ENCODE assay signal across 11 cellular contexts in the genomic region with DNA sequence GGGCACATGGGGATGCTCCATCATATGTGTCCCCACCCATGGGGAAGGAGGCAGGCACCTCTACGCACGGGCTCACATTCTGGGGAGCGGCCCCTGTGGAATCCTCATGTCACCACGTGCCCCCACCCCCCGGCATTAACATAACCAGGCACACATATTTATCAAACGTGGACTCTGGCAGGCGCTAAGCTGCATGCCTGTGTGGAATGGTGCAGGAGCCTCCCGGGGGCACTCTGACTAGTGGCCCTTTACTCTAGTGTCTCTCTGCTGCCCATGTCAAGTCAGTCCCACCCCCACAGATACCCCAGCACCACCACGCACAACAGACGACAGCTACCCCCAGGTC.
DNase-seq lines count a peak whose midpoint lies in the region; ATAC-seq and TF ChIP-seq lines count a peak whose summit lies in the region.
"Had no signal": no experiment of that assay in that cellular context is flagged by ENCODE, and none has a peak within 500 bp of the region (broad histone marks: within the 10 kb centered on the region; RNA-seq: fewer than 3 reads in every experiment).

No MANE protein-coding gene starts in this region.

- in situ Hi-C loops in GM23248 (cut with MboI) (no loop called here), HAP-1 (cut with MboI; ENCODE audit: low sequenced_read_pairs) (no loop called here)

- peaks cover 85% of the 10 kb centered on the region for H3K4me1 Mint-ChIP-seq in T-helper 1 cell treated with Interleukin-12 subunit alpha and Interleukin-12 subunit beta and Interleukin-4 antibody, amounts not matched to agents 30 μg/mL and 1 μg/mL, for 36 hours (ENCODE audit: low read depth)
- H3K4me1 Mint-ChIP-seq in progenitor cell of endocrine pancreas (ENCODE audit: low read depth) = peaks cover 64% of the 10 kb centered on the region

- H3K4me2 ChIP-seq in OCI-LY7 (ENCODE audit: low read length) (peak overlapping the region; percentile 87), GM23248 (ENCODE audit: unreplicated experiment) (no peak overlapping the region)

- H3K9me2 ChIP-seq in OCI-LY7 (ENCODE audit: insufficient read depth, low read length) = no peaks in the 10 kb centered on the region
- no peaks in the 10 kb centered on the region for H3K9me2 ChIP-seq in GM23248 (ENCODE audit: insufficient read depth)

- H3K36me3 Mint-ChIP-seq in T-helper 1 cell treated with Interleukin-12 subunit alpha and Interleukin-12 subunit beta and Interleukin-4 antibody, amounts not matched to agents 30 μg/mL and 1 μg/mL, for 36 hours (ENCODE audit: low read depth) = peaks cover 28% of the 10 kb centered on the region
- H3K36me3 Mint-ChIP-seq in progenitor cell of endocrine pancreas (ENCODE audit: insufficient read depth) = peaks cover 9% of the 10 kb centered on the region

- CTCF ChIA-PET in OCI-LY7 (lab: Charles Lee; ENCODE audit: unreplicated experiment) = interaction anchor here (1.5 to 1.8 kb wide), 2 partner anchors 27 to 64 kb away, joined by 6 read pairs; no protein-coding TSS in a partner anchor

- H2AFZ ChIP-seq in OCI-LY7 (ENCODE audit: low read length) (no peak overlapping the region), GM23248 (no peak overlapping the region)

- WGBS in GM23248 (ENCODE audit: low coverage in 1 of 2, low lambda C conversion rate in 2 of 2, missing lambda C conversion rate in 2 of 2), 2 experiments = 71 to 82% methylated on average over 9 to 10 of the region's 10 CpGs

- peak overlapping the region; percentile 100 for H3K27ac Mint-ChIP-seq in T-helper 1 cell treated with Interleukin-12 subunit alpha and Interleukin-12 subunit beta and Interleukin-4 antibody, amounts not matched to agents 30 μg/mL and 1 μg/mL, for 36 hours
- H3K27ac Mint-ChIP-seq in progenitor cell of endocrine pancreas = peak overlapping the region; percentile 71

- no TSS peak for BruUV-seq in OCI-LY7 (replicated peaks; lab: Mats Ljungman, UMichigan)

- DNase-seq in T-helper 1 cell (no peak), OCI-LY7 (ENCODE audit: low spot score) (peak; percentile 16), progenitor cell of endocrine pancreas (ENCODE audit: low spot score, unreplicated experiment) (no peak), GM23248 (no peak), HAP-1 (ENCODE audit: low spot score in 2 of 2) (no peak)
- DNase-seq: cerebellar nuclear complex, MG63, NCI-H526 had no signal

- H3K79me2 ChIP-seq in OCI-LY7 (ENCODE audit: insufficient read depth, low read depth, low read length) (peaks cover 92% of the 10 kb centered on the region), GM23248 (ENCODE audit: insufficient read depth) (no peaks in the 10 kb centered on the region)

- no peaks in the 10 kb centered on the region for H3K27me3 Mint-ChIP-seq in T-helper 1 cell treated with Interleukin-12 subunit alpha and Interleukin-12 subunit beta and Interleukin-4 antibody, amounts not matched to agents 30 μg/mL and 1 μg/mL, for 36 hours (ENCODE audit: low read depth)
- H3K27me3 Mint-ChIP-seq in progenitor cell of endocrine pancreas = no peaks in the 10 kb centered on the region

- H3K4me1 ChIP-seq in OCI-LY7 (ENCODE audit: insufficient read depth, low read length, poor library complexity, severe bottlenecking) = peaks cover 96% of the 10 kb centered on the region
- no peaks in the 10 kb centered on the region for H3K4me1 ChIP-seq in endocrine pancreas (ENCODE audit: control insufficient read depth, insufficient read depth, low read length)
- H3K4me1 ChIP-seq in GM23248 (ENCODE audit: insufficient read depth) = 0 out of 2 replicates have a peak, but pooled peaks cover 4% of the 10 kb centered on the region
- H3K4me1 ChIP-seq in HAP-1 = no peaks in the 10 kb centered on the region

- H3K9me3 Mint-ChIP-seq in T-helper 1 cell treated with Interleukin-12 subunit alpha and Interleukin-12 subunit beta and Interleukin-4 antibody, amounts not matched to agents 30 μg/mL and 1 μg/mL, for 36 hours = no peaks in the 10 kb centered on the region
- no peaks in the 10 kb centered on the region for H3K9me3 Mint-ChIP-seq in progenitor cell of endocrine pancreas (ENCODE audit: low read depth)

- H3K36me3 ChIP-seq in OCI-LY7 (ENCODE audit: insufficient read depth, low read length) (peaks cover 44% of the 10 kb centered on the region; the same call in 1 of the 2 replicates), endocrine pancreas (ENCODE audit: control insufficient read depth, insufficient read depth, low read length) (no peaks in the 10 kb centered on the region), GM23248 (ENCODE audit: low read depth) (no peaks in the 10 kb centered on the region), HAP-1 (replicated peaks) (no peaks in the 10 kb centered on the region)
- H3K36me3 ChIP-seq: MG63 had no signal

- no peaks in the 10 kb centered on the region; the same call in 1 of the 2 replicates for H4K20me1 ChIP-seq in OCI-LY7 (ENCODE audit: insufficient read depth, low read length)
- no peaks in the 10 kb centered on the region for H4K20me1 ChIP-seq in GM23248 (ENCODE audit: insufficient read depth)

- H3F3A ChIP-seq in GM23248 (ENCODE audit: insufficient read depth) = 0 out of 2 replicates have a peak, but pooled peaks cover 6% of the 10 kb centered on the region

- H3K4me3 ChIP-seq in OCI-LY7 (ENCODE audit: low read depth, low read length, poor library complexity, severe bottlenecking) = peak overlapping the region; percentile 60
- H3K4me3 ChIP-seq in endocrine pancreas (ENCODE audit: control insufficient read depth, insufficient read depth, low read length) = peak overlapping the region; percentile 89
- no peak overlapping the region for H3K4me3 ChIP-seq in GM23248
- no peak overlapping the region for H3K4me3 ChIP-seq in HAP-1

- H3K27ac ChIP-seq in OCI-LY7 (ENCODE audit: low read depth, low read length, poor library complexity, severe bottlenecking) (peak overlapping the region; percentile 94), GM23248 (no peak overlapping the region)

- H3K9me3 ChIP-seq in OCI-LY7 (ENCODE audit: low read length) (no peaks in the 10 kb centered on the region), endocrine pancreas (ENCODE audit: control insufficient read depth, low read length) (no peaks in the 10 kb centered on the region), GM23248 (ENCODE audit: low read depth) (no peaks in the 10 kb centered on the region), HAP-1 (no peaks in the 10 kb centered on the region)
- H3K9me3 ChIP-seq: MG63 had no signal

- POLR2A ChIA-PET in OCI-LY7 (lab: Charles Lee) = interaction anchor here (0.5 to 14.9 kb wide), 7 partner anchors 10 to 291 kb away, joined by 3 to 311 read pairs (median 5); partner anchors contain the start of genes CCDC88C and RPS6KA5

- no peaks in the 10 kb centered on the region for H3K27me3 ChIP-seq in endocrine pancreas (ENCODE audit: control insufficient read depth, insufficient read depth, low read length)
- H3K27me3 ChIP-seq in GM23248 (replicated peaks; ENCODE audit: insufficient read depth) = peaks cover 50% of the 10 kb centered on the region
- no peaks in the 10 kb centered on the region for H3K27me3 ChIP-seq in HAP-1 (ENCODE audit: low read depth)
- H3K27me3 ChIP-seq: MG63 had no signal

- no peak overlapping the region for H3K9ac ChIP-seq in endocrine pancreas (ENCODE audit: control insufficient read depth, insufficient read depth, low read length)
- no peak overlapping the region for H3K9ac ChIP-seq in GM23248

- no peak for TF ChIP-seq CTCF in OCI-LY7 (conservative IDR thresholded peaks at IDR 0.05; ENCODE audit: low read length)
- TF ChIP-seq CTCF in progenitor cell of endocrine pancreas (IDR thresholded peaks at IDR 0.05; ENCODE audit: unreplicated experiment) = no peak

- no peak for ATAC-seq in HG02623 (IDR thresholded peaks at IDR 0.05; ENCODE audit: unreplicated experiment)

- intact Hi-C loops in OCI-LY7 (cut with micrococcal nuclease; ENCODE audit: unreplicated experiment) = no loop called here

- peak overlapping the region; percentile 87 for H3K4me3 Mint-ChIP-seq in T-helper 1 cell treated with Interleukin-12 subunit alpha and Interleukin-12 subunit beta and Interleukin-4 antibody, amounts not matched to agents 30 μg/mL and 1 μg/mL, for 36 hours
- H3K4me3 Mint-ChIP-seq in progenitor cell of endocrine pancreas (ENCODE audit: low read depth) = peak overlapping the region; percentile 27

Comparison
In these comparisons a context has a peak if more than half of its experiments do, and no peak if none do; other contexts are left out.
1. H3K4me3 ChIP-seq: peak in OCI-LY7 (single experiment) and endocrine pancreas (single experiment); none in GM23248 (single experiment) and HAP-1 (single experiment).